ENCODE assay signal across 1 cellular context in genomic region chr11:61482513-61482912, GRCh38.
A peak's percentile ranks its signal among the peaks of the same experiment; 100 is the strongest.
TF ChIP-seq lines count a peak whose summit lies in the region.

No MANE protein-coding gene starts in this region.

TF ChIP-seq in K562, 482 proteins besides CTCF, POLR2A, EP300 and RAD21:
- TF ChIP-seq NRF1 (conservative IDR thresholded peaks at IDR 0.05 in 1 of 2, IDR thresholded peaks at IDR 0.05 in 1 of 2) (peak; percentile 90 to 92), RCOR1 (IDR thresholded peaks at IDR 0.05; ENCODE audit: borderline replicate concordance in 1 of 2, low read depth in 2 of 2, low read length in 2 of 2) (0 out of 4 replicates have a peak, but pooled peaks of 1 of the 2 experiments have one; percentile 22), CREM (IDR thresholded peaks at IDR 0.05; ENCODE audit: low read depth) (0 out of 2 replicates have a peak, but pooled peaks have one; percentile 15), BHLHE40 (IDR thresholded peaks at IDR 0.05; ENCODE audit: low read length) (0 out of 2 replicates have a peak, but pooled peaks have one; percentile 10), MYC (IDR thresholded peaks at IDR 0.05; ENCODE audit: low read depth, low read length) (peak; percentile 19; the same call in 1 of the 2 replicates), MYC (CRISPR knock-in tag; IDR thresholded peaks at IDR 0.05; ENCODE audit: borderline replicate concordance, low read depth) (no peak), ARID4B (CRISPR knock-in tag; IDR thresholded peaks at IDR 0.05) (no peak), PHB2 (IDR thresholded peaks at IDR 0.05; ENCODE audit: low read depth) (no peak), SOX6 (IDR thresholded peaks at IDR 0.05) (no peak), E2F6 (IDR thresholded peaks at IDR 0.05; ENCODE audit: borderline replicate concordance in 1 of 2, extremely low read depth in 1 of 2, insufficient read depth in 1 of 2, insufficient read length in 1 of 2, low read depth in 1 of 2, low read length in 1 of 2, poor library complexity in 1 of 2, severe bottlenecking in 1 of 2) (peak in 1 of 2 experiments; percentile 37), ZBTB8A (IDR thresholded peaks at IDR 0.05; ENCODE audit: partially characterized antibody) (no peak), CAMTA2 (CRISPR knock-in tag; conservative IDR thresholded peaks at IDR 0.05) (no peak), KLF16 (IDR thresholded peaks at IDR 0.05) (0 out of 2 replicates have a peak, but pooled peaks have one; percentile 28), CTCFL (IDR thresholded peaks at IDR 0.05; ENCODE audit: borderline replicate concordance, insufficient read depth, low read depth, low read length, poor library complexity, severe bottlenecking) (peak; percentile 96), ZBTB2 (IDR thresholded peaks at IDR 0.05) (0 out of 2 replicates have a peak, but pooled peaks have one; percentile 45), SMC3 (conservative IDR thresholded peaks at IDR 0.05; ENCODE audit: insufficient read depth, low read depth, low read length) (0 out of 2 replicates have a peak, but pooled peaks have one; percentile 17), GATAD2A (IDR thresholded peaks at IDR 0.05) (no peak), XRCC5 (IDR thresholded peaks at IDR 0.05; ENCODE audit: low read depth, low read length) (peak; percentile 69; the same call in 1 of the 2 replicates), ZBTB7A (IDR thresholded peaks at IDR 0.05; ENCODE audit: borderline replicate concordance, control insufficient read depth, low read depth, low read length) (peak; percentile 31; the same call in 1 of the 2 replicates), RB1 (IDR thresholded peaks at IDR 0.05; ENCODE audit: low read depth) (0 out of 2 replicates have a peak, but pooled peaks have one; percentile 54), GMEB1 (CRISPR knock-in tag; IDR thresholded peaks at IDR 0.05) (no peak), NFIC (IDR thresholded peaks at IDR 0.05) (0 out of 2 replicates have a peak, but pooled peaks have one; percentile 7), NKRF (IDR thresholded peaks at IDR 0.05; ENCODE audit: borderline replicate concordance) (no peak), TRIM24 (IDR thresholded peaks at IDR 0.05) (no peak), RBM39 (optimal IDR thresholded peaks at IDR 0.05; ENCODE audit: low read depth, low read length) (no peak), HOXB6 (CRISPR knock-in tag; IDR thresholded peaks at IDR 0.05; ENCODE audit: borderline replicate concordance) (no peak), HNRNPH1 (optimal IDR thresholded peaks at IDR 0.05; ENCODE audit: low read depth, low read length) (no peak), SRSF7 (optimal IDR thresholded peaks at IDR 0.05; ENCODE audit: low read depth, low read length) (no peak), MED1 (CRISPR knock-in tag; IDR thresholded peaks at IDR 0.05; ENCODE audit: borderline replicate concordance) (no peak), MEIS2 (IDR thresholded peaks at IDR 0.05; ENCODE audit: partially characterized antibody) (peak; percentile 22), HOMEZ (CRISPR knock-in tag; IDR thresholded peaks at IDR 0.05) (no peak), ZNF197 (CRISPR knock-in tag; IDR thresholded peaks at IDR 0.05; ENCODE audit: low read depth) (no peak), CHCHD3 (CRISPR knock-in tag; IDR thresholded peaks at IDR 0.05) (no peak), SRSF9 (IDR thresholded peaks at IDR 0.05; ENCODE audit: borderline replicate concordance, low read depth, low read length) (no peak)
- TF ChIP-seq, protein P1, sequence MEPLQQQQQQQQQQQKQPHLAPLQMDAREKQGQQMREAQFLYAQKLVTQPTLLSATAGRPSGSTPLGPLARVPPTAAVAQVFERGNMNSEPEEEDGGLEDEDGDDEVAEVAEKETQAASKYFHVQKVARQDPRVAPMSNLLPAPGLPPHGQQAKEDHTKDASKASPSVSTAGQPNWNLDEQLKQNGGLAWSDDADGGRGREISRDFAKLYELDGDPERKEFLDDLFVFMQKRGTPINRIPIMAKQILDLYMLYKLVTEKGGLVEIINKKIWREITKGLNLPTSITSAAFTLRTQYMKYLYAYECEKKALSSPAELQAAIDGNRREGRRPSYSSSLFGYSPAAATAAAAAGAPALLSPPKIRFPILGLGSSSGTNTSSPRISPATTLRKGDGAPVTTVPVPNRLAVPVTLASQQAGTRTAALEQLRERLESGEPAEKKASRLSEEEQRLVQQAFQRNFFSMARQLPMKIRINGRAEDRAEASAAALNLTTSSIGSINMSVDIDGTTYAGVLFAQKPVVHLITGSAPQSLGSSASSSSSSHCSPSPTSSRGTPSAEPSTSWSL (CRISPR knock-in tag; IDR thresholded peaks at IDR 0.05; ENCODE audit: borderline replicate concordance), result no peak
- TF ChIP-seq, protein P2, sequence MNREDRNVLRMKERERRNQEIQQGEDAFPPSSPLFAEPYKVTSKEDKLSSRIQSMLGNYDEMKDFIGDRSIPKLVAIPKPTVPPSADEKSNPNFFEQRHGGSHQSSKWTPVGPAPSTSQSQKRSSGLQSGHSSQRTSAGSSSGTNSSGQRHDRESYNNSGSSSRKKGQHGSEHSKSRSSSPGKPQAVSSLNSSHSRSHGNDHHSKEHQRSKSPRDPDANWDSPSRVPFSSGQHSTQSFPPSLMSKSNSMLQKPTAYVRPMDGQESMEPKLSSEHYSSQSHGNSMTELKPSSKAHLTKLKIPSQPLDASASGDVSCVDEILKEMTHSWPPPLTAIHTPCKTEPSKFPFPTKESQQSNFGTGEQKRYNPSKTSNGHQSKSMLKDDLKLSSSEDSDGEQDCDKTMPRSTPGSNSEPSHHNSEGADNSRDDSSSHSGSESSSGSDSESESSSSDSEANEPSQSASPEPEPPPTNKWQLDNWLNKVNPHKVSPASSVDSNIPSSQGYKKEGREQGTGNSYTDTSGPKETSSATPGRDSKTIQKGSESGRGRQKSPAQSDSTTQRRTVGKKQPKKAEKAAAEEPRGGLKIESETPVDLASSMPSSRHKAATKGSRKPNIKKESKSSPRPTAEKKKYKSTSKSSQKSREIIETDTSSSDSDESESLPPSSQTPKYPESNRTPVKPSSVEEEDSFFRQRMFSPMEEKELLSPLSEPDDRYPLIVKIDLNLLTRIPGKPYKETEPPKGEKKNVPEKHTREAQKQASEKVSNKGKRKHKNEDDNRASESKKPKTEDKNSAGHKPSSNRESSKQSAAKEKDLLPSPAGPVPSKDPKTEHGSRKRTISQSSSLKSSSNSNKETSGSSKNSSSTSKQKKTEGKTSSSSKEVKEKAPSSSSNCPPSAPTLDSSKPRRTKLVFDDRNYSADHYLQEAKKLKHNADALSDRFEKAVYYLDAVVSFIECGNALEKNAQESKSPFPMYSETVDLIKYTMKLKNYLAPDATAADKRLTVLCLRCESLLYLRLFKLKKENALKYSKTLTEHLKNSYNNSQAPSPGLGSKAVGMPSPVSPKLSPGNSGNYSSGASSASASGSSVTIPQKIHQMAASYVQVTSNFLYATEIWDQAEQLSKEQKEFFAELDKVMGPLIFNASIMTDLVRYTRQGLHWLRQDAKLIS (CRISPR knock-in tag; IDR thresholded peaks at IDR 0.05), result no peak
